25 cellular contexts compared by ENCODE assay signal in genomic region chr6:112800439-112800838, GRCh38.
DNase-seq lines count a peak whose midpoint lies in the region; ATAC-seq and TF ChIP-seq lines count a peak whose summit lies in the region.
"Had no signal": no experiment of that assay in that cellular context is flagged by ENCODE, and none has a peak within 500 bp of the region (broad histone marks: within the 10 kb centered on the region; RNA-seq: fewer than 3 reads in every experiment).

No MANE protein-coding gene starts in this region.

- intact Hi-C loops in heart right ventricle (cut with DNase I): no loop called here

- 91 to 97% methylated on average over 1 of the region's 1 CpG for WGBS in GM23248 (ENCODE audit: low coverage in 1 of 2, low lambda C conversion rate in 2 of 2, missing lambda C conversion rate in 2 of 2), 2 experiments
- 86 to 90% methylated on average over 1 of the region's 1 CpG for WGBS in heart right ventricle, 2 donors

- H4K20me1 ChIP-seq in GM23248 (ENCODE audit: insufficient read depth): no peaks in the 10 kb centered on the region

- H3K27me3 ChIP-seq in GM23248 (replicated peaks; ENCODE audit: insufficient read depth) (no peaks in the 10 kb centered on the region), heart right ventricle (no peaks in the 10 kb centered on the region)
- H3K27me3 ChIP-seq: upper lobe of right lung had no signal

- no peaks in the 10 kb centered on the region for H3K36me3 ChIP-seq in GM23248 (ENCODE audit: low read depth)
- H3K36me3 ChIP-seq in heart right ventricle: no peaks in the 10 kb centered on the region
- H3K36me3 ChIP-seq: upper lobe of right lung had no signal

- DNase-seq in GM23248 (peak; percentile 37), LHCN-M2 (ENCODE audit: low read depth) (peak; percentile 20), iris pigment epithelial cell (ENCODE audit: low read depth) (peak; percentile 7), NCI-H526 (lab: John Stamatoyannopoulos, UW) (no peak), dermis blood vessel endothelial cell (no peak), iPS-NIHi7 (ENCODE audit: extremely low spot score) (no peak), heart right ventricle (no peak)
- DNase-seq: ACHN; activated CD4-positive, alpha-beta T cell treated with anti-CD3 and anti-CD28 coated beads for 36 hours; activated effector memory CD4-positive, alpha-beta T cell treated with anti-CD3 and anti-CD28 coated beads, Interleukin-2, amount 50 U/mL, for 16 hours; activated naive CD8-positive, alpha-beta T cell treated with anti-CD3 and anti-CD28 coated beads, Interleukin-2, amount 10 ng/mL, durations not matched to agents 7 days and 5 days; DMS79; head of caudate nucleus; left colon; naive B cell; NCI-H146; NCI-H2171 treated with DMSO at 0.1 percent for 48 hours; NCI-H524 treated with DMSO at 0.1 percent for 48 hours; occipital lobe; retina; substantia nigra; T-helper 17 cell; upper lobe of right lung had no signal

- in situ Hi-C loops in GM23248 (cut with MboI): no loop called here

- peak overlapping the region; percentile 74 for H3K4me2 ChIP-seq in GM23248 (ENCODE audit: unreplicated experiment)
- H3K4me2 ChIP-seq: KMS-11 had no signal

- H3K79me2 ChIP-seq in GM23248 (ENCODE audit: insufficient read depth): no peaks in the 10 kb centered on the region

- no peak overlapping the region for H3K4me3 ChIP-seq in GM23248
- no peak overlapping the region for H3K4me3 ChIP-seq in heart right ventricle
- H3K4me3 ChIP-seq: upper lobe of right lung had no signal

- H3K9ac ChIP-seq in GM23248: no peak overlapping the region
- H3K9ac ChIP-seq: KMS-11 had no signal

- H3K4me1 ChIP-seq in GM23248 (ENCODE audit: insufficient read depth) (peaks cover 29% of the 10 kb centered on the region), heart right ventricle (no peaks in the 10 kb centered on the region)
- H3K4me1 ChIP-seq: upper lobe of right lung had no signal

- H3K27ac ChIP-seq in GM23248: no peak overlapping the region
- no peak overlapping the region for H3K27ac ChIP-seq in heart right ventricle
- H3K27ac ChIP-seq: KMS-11, upper lobe of right lung had no signal

- H3K9me2 ChIP-seq in GM23248 (ENCODE audit: insufficient read depth): no peaks in the 10 kb centered on the region

- peak overlapping the region; percentile 47 for H2AFZ ChIP-seq in GM23248

- H3K9me3 ChIP-seq in GM23248 (ENCODE audit: low read depth) (no peaks in the 10 kb centered on the region), heart right ventricle (peaks cover 0 to 2% (median 0%) of the 10 kb centered on the region in 11 donors)
- H3K9me3 ChIP-seq: upper lobe of right lung had no signal

- no peak for TF ChIP-seq CTCF in heart right ventricle (IDR thresholded peaks at IDR 0.05)

- ATAC-seq in GM18498 (IDR thresholded peaks at IDR 0.05; ENCODE audit: unreplicated experiment): peak; percentile 43
- no peak for ATAC-seq in heart right ventricle
- ATAC-seq: activated CD4-positive, alpha-beta T cell treated with anti-CD3 and anti-CD28 coated beads for 36 hours; left colon; T-helper 17 cell; upper lobe of right lung had no signal

- H3F3A ChIP-seq in GM23248 (ENCODE audit: insufficient read depth): peaks cover 24% of the 10 kb centered on the region

Comparison
In these comparisons a context has a peak if more than half of its experiments do, and no peak if none do; other contexts are left out.
1. DNase-seq: peak in GM23248 (single experiment), LHCN-M2 (single experiment) and iris pigment epithelial cell (single experiment); none in NCI-H526 (0 of 2), dermis blood vessel endothelial cell (single experiment), iPS-NIHi7 (single experiment) and heart right ventricle (0 of 2).